ENCODE assay signal across 16 cellular contexts in genomic region chr11:121348220-121348875, GRCh38. TPM values are rescaled to one million over a fixed set of nuclear protein-coding genes. Genes with fewer than 3 reads are reported as not detected.
DNase-seq lines count a peak whose midpoint lies in the region; ATAC-seq, FAIRE-seq and TF ChIP-seq lines count a peak whose summit lies in the region.
"Had no signal": no experiment of that assay in that cellular context is flagged by ENCODE, and none has a peak within 500 bp of the region (broad histone marks: within the 10 kb centered on the region; RNA-seq: fewer than 3 reads in every experiment).

No MANE protein-coding gene starts in this region.

- no TSS peak for BruUV-seq in HepG2 (replicated peaks; lab: Mats Ljungman, UMichigan)

- intact Hi-C loops in right lobe of liver (cut with DNase I) (no loop called here), HepG2 (cut with micrococcal nuclease; ENCODE audit: unreplicated experiment) (no loop called here), left colon (cut with DNase I, micrococcal nuclease) (no loop called here)

- TF ChIP-seq CTCF in right lobe of liver (IDR thresholded peaks at IDR 0.05) (no peak), HepG2 (CRISPR knock-in tag; IDR thresholded peaks at IDR 0.05) (no peak)

- H3K9me3 ChIP-seq in right lobe of liver (no peaks in the 10 kb centered on the region), HepG2 (ENCODE audit: low read length) (no peaks in the 10 kb centered on the region)
- H3K9me3 ChIP-seq: BLaER1, Caco-2 had no signal

- peaks cover 0 to 9% (median 0%) of the 10 kb centered on the region in 4 donors for H3K4me1 ChIP-seq in right lobe of liver
- H3K4me1 ChIP-seq in HepG2 (ENCODE audit: insufficient read depth, low read length): no peaks in the 10 kb centered on the region
- H3K4me1 ChIP-seq: BLaER1 had no signal

- ATAC-seq in right lobe of liver (peak; percentile 60 to 89 (median 83)), HepG2 (no peak), SK-N-SH treated with all-trans-retinoic acid at 6 μM for 48 hours (no peak), left colon (peak; percentile 14), HG03378 (IDR thresholded peaks at IDR 0.05; ENCODE audit: unreplicated experiment) (no peak), HG03565 (IDR thresholded peaks at IDR 0.05; ENCODE audit: unreplicated experiment) (no peak)

- H2AFZ ChIP-seq in HepG2 (ENCODE audit: low read length): no peak overlapping the region
- H2AFZ ChIP-seq: GM23248 had no signal

- POLR2A ChIA-PET in HepG2 (lab: Yijun Ruan, JAX): no interaction called here

- TF ChIP-seq POLR2A in right lobe of liver (IDR thresholded peaks at IDR 0.05) (no peak), HepG2 (IDR thresholded peaks at IDR 0.05; ENCODE audit: insufficient read depth in 1 of 2, low read depth in 2 of 2, low read length in 2 of 2) (no peak)

- H3K79me2 ChIP-seq in HepG2 (ENCODE audit: insufficient read depth, low read length): no peaks in the 10 kb centered on the region

- H3K4me3 ChIP-seq in right lobe of liver (no peak overlapping the region), HepG2 (replicated peaks in 1 of 3; ENCODE audit: insufficient read depth in 1 of 3, low read depth in 2 of 3, low read length in 3 of 3) (no peak overlapping the region)
- H3K4me3 ChIP-seq: BLaER1, GM23248 had no signal

- H3K9ac ChIP-seq in HepG2 (ENCODE audit: insufficient read depth, low read depth, low read length): no peak overlapping the region
- H3K9ac ChIP-seq: BLaER1, GM23248 had no signal

- H3K27me3 ChIP-seq in right lobe of liver (no peaks in the 10 kb centered on the region), HepG2 (ENCODE audit: control insufficient read depth in 1 of 2, insufficient read depth in 2 of 2, low read length in 2 of 2) (peaks cover 0 to 40% of the 10 kb centered on the region in 2 experiments; a peak in 3 of 5 replicates)
- H3K27me3 ChIP-seq: BLaER1 had no signal

- no peak for TF ChIP-seq EP300 in HepG2 (IDR thresholded peaks at IDR 0.05; ENCODE audit: low read depth in 2 of 2, low read length in 2 of 2)
- no peak for TF ChIP-seq EP300 in HepG2 (CRISPR knock-in tag; IDR thresholded peaks at IDR 0.05; ENCODE audit: borderline replicate concordance)

- TF ChIP-seq RAD21 in HepG2 (CRISPR knock-in tag; IDR thresholded peaks at IDR 0.05): no peak

- FAIRE-seq in HepG2 (lab: Jason Lieb, UNC): no peak

- H4K20me1 ChIP-seq in HepG2 (ENCODE audit: insufficient read depth, low read length): no peaks in the 10 kb centered on the region
- H4K20me1 ChIP-seq: BLaER1 had no signal

- no peak overlapping the region for H3K27ac ChIP-seq in right lobe of liver
- H3K27ac ChIP-seq in HepG2 (ENCODE audit: extremely low read length, insufficient read depth, low read length): no peak overlapping the region
- H3K27ac ChIP-seq: BLaER1, GM23248 had no signal

- WGBS in right lobe of liver (ENCODE audit: insufficient coverage, low coverage, low lambda C conversion rate, missing lambda C conversion rate): 33% methylated on average over 7 of the region's 7 CpGs
- WGBS in HepG2 (ENCODE audit: low lambda C conversion rate): 20% methylated on average over 7 of the region's 7 CpGs

- no peaks in the 10 kb centered on the region for H3K36me3 ChIP-seq in right lobe of liver
- H3K36me3 ChIP-seq in HepG2 (replicated peaks in 1 of 2; ENCODE audit: control insufficient read depth in 1 of 2, insufficient read depth in 2 of 2, low read length in 2 of 2): no peaks in the 10 kb centered on the region
- H3K36me3 ChIP-seq: BLaER1 had no signal

- DNase-seq in right lobe of liver (no peak), HepG2 (ENCODE audit: low spot score) (no peak), left colon (no peak), NCI-H2171 (lab: John Stamatoyannopoulos, UW) (no peak)
- DNase-seq: 8988T; AML-193; Caco-2; CD8-positive, alpha-beta memory T cell; DND-41; GDM1; GM23248; H7 had no signal

- H3K4me2 ChIP-seq in HepG2 (ENCODE audit: low read depth, low read length): no peak overlapping the region
- H3K4me2 ChIP-seq: BLaER1 had no signal

- CTCF ChIA-PET in HepG2 (lab: Yijun Ruan, JAX; ENCODE audit: low intra/inter-chr PET ratio, low total read pairs): no interaction called here

- in situ Hi-C loops in HepG2 (cut with HindIII; ENCODE audit: extremely low pct_ligation_motif_present, low pct_unique_long_range_greater_than_20kb): no loop called here

TF ChIP-seq in HepG2, 621 proteins besides CTCF, POLR2A, EP300 and RAD21 (continues in another document):
- TF ChIP-seq TEAD3 (CRISPR knock-in tag; optimal IDR thresholded peaks at IDR 0.05; ENCODE audit: borderline replicate concordance) (no peak), ZNF770 (CRISPR knock-in tag; IDR thresholded peaks at IDR 0.05) (no peak), CREB3 (CRISPR knock-in tag; IDR thresholded peaks at IDR 0.05) (no peak)

TF ChIP-seq in SK-N-SH treated with all-trans-retinoic acid at 6 μM for 48 hours, 23 proteins besides CTCF, POLR2A, EP300 and RAD21:
- TF ChIP-seq TCF4 (CRISPR knock-in tag; IDR thresholded peaks at IDR 0.05; ENCODE audit: borderline replicate concordance): peak; percentile 42; the same call in 1 of the 2 replicates
- TF ChIP-seq PPARA (CRISPR knock-in tag; IDR thresholded peaks at IDR 0.05; ENCODE audit: borderline replicate concordance): no peak

RNA-seq across cellular contexts. Expression of gene SC5D, which starts 55.8 kb away (rescaled TPM):
- 100 to 1,000 TPM in 2 of 6 experiments, 10 to 100 TPM in 4; 58.9 to 126 (median 82.1) TPM for total RNA-seq in right lobe of liver
- 48.6 and 84.4 TPM in 2 replicates for total RNA-seq in HepG2 (2016; rRNA removed; fragmentation: Illumina TruSeq; extraction: Trizol)
- 9.4 and 11.7 TPM in 2 replicates for total RNA-seq in HepG2 (2016; cell fraction: cytosol; rRNA removed; fragmentation: Illumina TruSeq; extraction: Trizol; ENCODE audit: low read depth)
- total RNA-seq in HepG2 (2016; cell fraction: insoluble cytoplasmic fraction; rRNA removed; fragmentation: Illumina TruSeq; extraction: Trizol): 49.0 and 80.4 TPM in 2 replicates
- 18.2 and 23.9 TPM in 2 replicates for total RNA-seq in HepG2 (2016; cell fraction: membrane; rRNA removed; fragmentation: Illumina TruSeq; extraction: Trizol)
- total RNA-seq in HepG2 (2016; cell fraction: nucleus; rRNA removed; fragmentation: Illumina TruSeq; extraction: Trizol): 88.0 and 105 TPM in 2 replicates
- polyA plus RNA-seq in HepG2 (2011; rRNA removed): 155 and 186 TPM in 2 replicates
- polyA plus RNA-seq in HepG2 (2011; cell fraction: cytosol; rRNA removed): 29.9 and 67.8 TPM in 2 replicates
- polyA plus RNA-seq in HepG2 (2011; cell fraction: nucleus; rRNA removed): 12.9 and 36.4 TPM in 2 replicates
- polyA plus RNA-seq in HepG2 (2012): 147 and 186 TPM in 2 replicates
- polyA plus RNA-seq in HepG2 (2016; cell fraction: cytosol; fragmentation: Illumina TruSeq; extraction: Trizol; ENCODE audit: low read depth): 8.7 and 9.0 TPM in 2 replicates
- 58.1 and 58.6 TPM in 2 replicates for polyA plus RNA-seq in HepG2 (2016; cell fraction: insoluble cytoplasmic fraction; fragmentation: Illumina TruSeq; extraction: Trizol; ENCODE audit: low read depth)
- polyA plus RNA-seq in HepG2 (2016; cell fraction: membrane; fragmentation: Illumina TruSeq; extraction: Trizol; ENCODE audit: low read depth): 16.3 and 18.5 TPM in 2 replicates
- 135 and 141 TPM in 2 replicates for polyA plus RNA-seq in HepG2 (2016; cell fraction: nucleus; fragmentation: Illumina TruSeq; extraction: Trizol; ENCODE audit: insufficient read depth, low read depth)
- 28.6 and 108 TPM in 2 replicates for polyA minus RNA-seq in HepG2 (2011; rRNA and poly(A)+ RNA removed; ENCODE audit: low replicate concordance)
- 100 and 145 TPM in 2 replicates for polyA minus RNA-seq in HepG2 (2011; cell fraction: cytosol; rRNA and poly(A)+ RNA removed)
- 50.2 and 78.9 TPM in 2 replicates for polyA minus RNA-seq in HepG2 (2011; cell fraction: nucleus; rRNA and poly(A)+ RNA removed)
- 10 to 100 TPM; 40.3 to 56.2 TPM for total RNA-seq in left colon

Comparison
In these comparisons a context has a peak if more than half of its experiments do, and no peak if none do; other contexts are left out.
1. ATAC-seq: peak in right lobe of liver (4 of 4) and left colon (single experiment); none in HepG2 (single experiment), SK-N-SH treated with all-trans-retinoic acid at 6 μM for 48 hours (single experiment), HG03378 (single experiment) and HG03565 (single experiment).